16 cellular contexts compared by ENCODE assay signal in the genomic region with DNA sequence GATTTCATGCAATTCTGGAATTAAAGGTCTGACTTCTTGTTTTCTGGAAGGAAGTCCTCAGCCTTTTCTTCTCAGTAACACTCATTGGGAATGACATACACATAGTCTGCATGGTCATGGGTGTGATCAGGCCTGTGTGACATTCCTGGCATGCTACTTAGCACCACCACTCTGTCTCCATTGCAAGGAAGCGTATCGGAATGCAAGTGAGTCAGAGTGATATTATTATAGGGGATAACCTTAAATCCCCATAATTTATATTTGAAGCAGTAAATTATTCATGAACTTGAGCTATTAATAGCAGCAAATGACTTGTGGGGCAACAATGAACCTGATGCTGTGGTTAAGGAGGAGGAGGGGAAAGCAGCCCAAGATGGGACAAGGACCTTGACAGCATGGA. TPM values are rescaled to one million over a fixed set of nuclear protein-coding genes. Genes with fewer than 3 reads are reported as not detected.
DNase-seq lines count a peak whose midpoint lies in the region; ATAC-seq and TF ChIP-seq lines count a peak whose summit lies in the region.
"Had no signal": no experiment of that assay in that cellular context is flagged by ENCODE, and none has a peak within 500 bp of the region (broad histone marks: within the 10 kb centered on the region; RNA-seq: fewer than 3 reads in every experiment).

No MANE protein-coding gene starts in this region.

- peak; percentile 91 for DNase-seq in AG10803 (ENCODE audit: low read depth)
- DNase-seq in LHCN-M2 (ENCODE audit: low read depth): peak; percentile 79
- peak; percentile 50 for DNase-seq in choroid plexus epithelial cell (ENCODE audit: low read depth)
- DNase-seq in kidney glomerular epithelial cell (lab: John Stamatoyannopoulos, UW): peak; percentile 98
- DNase-seq in T-helper 2 cell treated with Interferon-gamma antibody and Interleukin-4, amounts not matched to agents 5 μg/mL and 100 μg/mL, for 36 hours (ENCODE audit: low spot score): no peak
- no peak for DNase-seq in type B pancreatic cell (ENCODE audit: extremely low spot score, unreplicated experiment)
- no peak for DNase-seq in osteocyte (ENCODE audit: extremely low spot score, unreplicated experiment)
- DNase-seq: effector CD4-positive, alpha-beta T cell; H7; KBM-7; NCI-H2081; spleen had no signal

- H3K4me1 Mint-ChIP-seq in T-helper 2 cell treated with Interferon-gamma antibody and Interleukin-4, amounts not matched to agents 5 μg/mL and 100 μg/mL, for 36 hours (ENCODE audit: low read depth): no peaks in the 10 kb centered on the region
- peaks cover 14% of the 10 kb centered on the region for H3K4me1 Mint-ChIP-seq in type B pancreatic cell (ENCODE audit: unreplicated experiment)
- peaks cover 3% of the 10 kb centered on the region for H3K4me1 Mint-ChIP-seq in osteocyte (ENCODE audit: unreplicated experiment)
- H3K4me1 Mint-ChIP-seq: activated naive CD4-positive, alpha-beta T cell treated with anti-CD3 and anti-CD28 coated beads, Interleukin-2, amount 50 U/mL, for 24 hours; immature natural killer cell had no signal

- H3K4me3 ChIP-seq in AG10803 (ENCODE audit: low read length) (no peak overlapping the region), choroid plexus epithelial cell (ENCODE audit: low read depth, low read length) (no peak overlapping the region)
- H3K4me3 ChIP-seq: spleen had no signal

- ATAC-seq in GM19023 (IDR thresholded peaks at IDR 0.05; ENCODE audit: unreplicated experiment): no peak

- H3K4me3 Mint-ChIP-seq in T-helper 2 cell treated with Interferon-gamma antibody and Interleukin-4, amounts not matched to agents 5 μg/mL and 100 μg/mL, for 36 hours: no peak overlapping the region
- H3K4me3 Mint-ChIP-seq in type B pancreatic cell (no peak overlapping the region), osteocyte (ENCODE audit: unreplicated experiment) (no peak overlapping the region)
- H3K4me3 Mint-ChIP-seq: activated naive CD4-positive, alpha-beta T cell treated with anti-CD3 and anti-CD28 coated beads, Interleukin-2, amount 50 U/mL, for 24 hours; immature natural killer cell; nephron had no signal

- TF ChIP-seq CTCF in AG10803 (conservative IDR thresholded peaks at IDR 0.05; ENCODE audit: low read length): no peak
- TF ChIP-seq CTCF in choroid plexus epithelial cell (conservative IDR thresholded peaks at IDR 0.05; ENCODE audit: low read depth, low read length): no peak
- no peak for TF ChIP-seq CTCF in type B pancreatic cell (conservative IDR thresholded peaks at IDR 0.05)
- TF ChIP-seq CTCF in osteocyte (IDR thresholded peaks at IDR 0.05): no peak

- H3K27me3 Mint-ChIP-seq in T-helper 2 cell treated with Interferon-gamma antibody and Interleukin-4, amounts not matched to agents 5 μg/mL and 100 μg/mL, for 36 hours (ENCODE audit: low read depth): peaks cover 7% of the 10 kb centered on the region
- H3K27me3 Mint-ChIP-seq in type B pancreatic cell (no peaks in the 10 kb centered on the region), osteocyte (ENCODE audit: unreplicated experiment) (peaks cover 36% of the 10 kb centered on the region)

- H3K9me3 Mint-ChIP-seq in T-helper 2 cell treated with Interferon-gamma antibody and Interleukin-4, amounts not matched to agents 5 μg/mL and 100 μg/mL, for 36 hours: no peaks in the 10 kb centered on the region
- H3K9me3 Mint-ChIP-seq in type B pancreatic cell (no peaks in the 10 kb centered on the region), osteocyte (ENCODE audit: unreplicated experiment) (no peaks in the 10 kb centered on the region)
- H3K9me3 Mint-ChIP-seq: activated naive CD4-positive, alpha-beta T cell treated with anti-CD3 and anti-CD28 coated beads, Interleukin-2, amount 50 U/mL, for 24 hours; immature natural killer cell; nephron had no signal

- H3K27ac Mint-ChIP-seq in T-helper 2 cell treated with Interferon-gamma antibody and Interleukin-4, amounts not matched to agents 5 μg/mL and 100 μg/mL, for 36 hours: no peak overlapping the region
- H3K27ac Mint-ChIP-seq in type B pancreatic cell: no peak overlapping the region
- no peak overlapping the region for H3K27ac Mint-ChIP-seq in osteocyte (ENCODE audit: unreplicated experiment)
- H3K27ac Mint-ChIP-seq: activated naive CD4-positive, alpha-beta T cell treated with anti-CD3 and anti-CD28 coated beads, Interleukin-2, amount 50 U/mL, for 24 hours; nephron had no signal

- no peaks in the 10 kb centered on the region for H3K36me3 Mint-ChIP-seq in T-helper 2 cell treated with Interferon-gamma antibody and Interleukin-4, amounts not matched to agents 5 μg/mL and 100 μg/mL, for 36 hours (ENCODE audit: low read depth)
- H3K36me3 Mint-ChIP-seq in type B pancreatic cell (no peaks in the 10 kb centered on the region), osteocyte (ENCODE audit: unreplicated experiment) (no peaks in the 10 kb centered on the region)
- H3K36me3 Mint-ChIP-seq: activated naive CD4-positive, alpha-beta T cell treated with anti-CD3 and anti-CD28 coated beads, Interleukin-2, amount 50 U/mL, for 24 hours; immature natural killer cell had no signal

RNA-seq across cellular contexts. Expression of gene MAB21L3, which starts 4.3 kb away (rescaled TPM):
- total RNA-seq in LHCN-M2 (2014; rRNA removed) (0.06 TPM in 1 of 2 replicates, not detected in the other), type B pancreatic cell (ENCODE audit: low replicate concordance) (0.40 TPM in 1 of 2 replicates, not detected in the other), osteocyte (not detected in 2 replicates)
- polyA plus RNA-seq in LHCN-M2 (2012): 0.04 TPM
- polyA plus RNA-seq: immature natural killer cell had no signal

Comparison
In these comparisons a context has a peak if more than half of its experiments do, and no peak if none do; other contexts are left out.
1. DNase-seq: peak in AG10803 (single experiment), LHCN-M2 (single experiment), choroid plexus epithelial cell (single experiment) and kidney glomerular epithelial cell (single experiment); none in T-helper 2 cell treated with Interferon-gamma antibody and Interleukin-4, amounts not matched to agents 5 μg/mL and 100 μg/mL, for 36 hours (single experiment), type B pancreatic cell (single experiment) and osteocyte (single experiment).